1 cellular context compared by ENCODE assay signal in genomic region chr2:189580267-189580661, GRCh38.
TF ChIP-seq lines count a peak whose summit lies in the region.

No MANE protein-coding gene starts in this region.

TF ChIP-seq in H1, 55 proteins besides CTCF, POLR2A, EP300 and RAD21 (continued from another document):
- no peak for TF ChIP-seq GTF2F1 (IDR thresholded peaks at IDR 0.05; ENCODE audit: borderline replicate concordance, low read depth, low read length)
- TF ChIP-seq SP4 (IDR thresholded peaks at IDR 0.05; ENCODE audit: low read length): no peak
- TF ChIP-seq GABPA (IDR thresholded peaks at IDR 0.05; ENCODE audit: borderline replicate concordance, insufficient read depth, low read length): no peak
- TF ChIP-seq SUZ12 (IDR thresholded peaks at IDR 0.05; ENCODE audit: low read length): peak; percentile 50; the same call in 1 of the 2 replicates
- no peak for TF ChIP-seq SIN3A (conservative IDR thresholded peaks at IDR 0.05 in 1 of 2, IDR thresholded peaks at IDR 0.05 in 1 of 2; ENCODE audit: low read depth in 1 of 2, low read length in 2 of 2)
- peak; percentile 40 for TF ChIP-seq RNF2 (IDR thresholded peaks at IDR 0.05; ENCODE audit: borderline replicate concordance, low read depth, low read length, missing control alignments, poor library complexity, severe bottlenecking)
- TF ChIP-seq CBX5 (IDR thresholded peaks at IDR 0.05; ENCODE audit: low read depth, low read length): no peak
- TF ChIP-seq SP1 (IDR thresholded peaks at IDR 0.05; ENCODE audit: low read depth, low read length): no peak
- TF ChIP-seq JUND (IDR thresholded peaks at IDR 0.05; ENCODE audit: low read length): no peak
- no peak for TF ChIP-seq USF2 (IDR thresholded peaks at IDR 0.05; ENCODE audit: low read length)
- TF ChIP-seq PHF8 (conservative IDR thresholded peaks at IDR 0.05; ENCODE audit: low read depth, low read length): no peak
- TF ChIP-seq CTBP2 (IDR thresholded peaks at IDR 0.05; ENCODE audit: borderline replicate concordance, insufficient read depth, insufficient read length, low read length): no peak
- no peak for TF ChIP-seq KDM4A (IDR thresholded peaks at IDR 0.05; ENCODE audit: low read depth, low read length, severe bottlenecking)
- TF ChIP-seq RFX5 (IDR thresholded peaks at IDR 0.05; ENCODE audit: borderline replicate concordance, low read depth, low read length): no peak
- no peak for TF ChIP-seq TAF7 (optimal IDR thresholded peaks at IDR 0.05; ENCODE audit: borderline replicate concordance, low read depth, low read length)
- TF ChIP-seq EZH2 (IDR thresholded peaks at IDR 0.05; ENCODE audit: low read depth, low read length, severe bottlenecking): peak; percentile 81
- no peak for TF ChIP-seq SAP30 (IDR thresholded peaks at IDR 0.05; ENCODE audit: insufficient read depth, insufficient replicate concordance, low read length)
- TF ChIP-seq POU5F1 (IDR thresholded peaks at IDR 0.05; ENCODE audit: low read depth, low read length): no peak
